26 cellular contexts compared by ENCODE assay signal in genomic region chr17:81163051-81163695, GRCh38. TPM values are rescaled to one million over a fixed set of nuclear protein-coding genes. Genes with fewer than 3 reads are reported as not detected.
DNase-seq lines count a peak whose midpoint lies in the region; TF ChIP-seq lines count a peak whose summit lies in the region.
"Had no signal": no experiment of that assay in that cellular context is flagged by ENCODE, and none has a peak within 500 bp of the region (broad histone marks: within the 10 kb centered on the region; RNA-seq: fewer than 3 reads in every experiment).

No MANE protein-coding gene starts in this region.

- TF ChIP-seq POLR2A in spleen (IDR thresholded peaks at IDR 0.05) (no peak), testis (IDR thresholded peaks at IDR 0.05) (no peak)

- TF ChIP-seq CTCF in glutamatergic neuron (IDR thresholded peaks at IDR 0.05; ENCODE audit: partially characterized antibody, unreplicated experiment) = no peak
- no peak for TF ChIP-seq CTCF in spleen (IDR thresholded peaks at IDR 0.05 in 8 of 11, conservative IDR thresholded peaks at IDR 0.05 in 3 of 11)
- TF ChIP-seq CTCF in testis (IDR thresholded peaks at IDR 0.05) = no peak

- no peaks in the 10 kb centered on the region for H3K36me3 Mint-ChIP-seq in glutamatergic neuron (ENCODE audit: unreplicated experiment)
- H3K36me3 Mint-ChIP-seq: CD8-positive, alpha-beta memory T cell had no signal

- no peaks in the 10 kb centered on the region for H3K27me3 Mint-ChIP-seq in glutamatergic neuron (ENCODE audit: unreplicated experiment)

- H3K27me3 ChIP-seq in BLaER1 (peaks cover 77% of the 10 kb centered on the region), SJCRH30 (no peaks in the 10 kb centered on the region), spleen (replicated peaks in 1 of 7) (peaks cover 0 to 84% (median 28%) of the 10 kb centered on the region in 7 donors), testis (no peaks in the 10 kb centered on the region)

- H3K9me3 ChIP-seq in BLaER1 = no peaks in the 10 kb centered on the region
- H3K9me3 ChIP-seq in SJCRH30 (replicated peaks) = no peaks in the 10 kb centered on the region
- no peaks in the 10 kb centered on the region for H3K9me3 ChIP-seq in spleen
- no peaks in the 10 kb centered on the region for H3K9me3 ChIP-seq in testis
- H3K9me3 ChIP-seq: HAP-1, Peyer's patch had no signal

- H3K27ac ChIP-seq in BLaER1 (no peak overlapping the region), SJCRH30 (peak overlapping the region; percentile 97; the same call in 1 of the 2 replicates), spleen (no peak overlapping the region), testis (no peak overlapping the region)
- H3K27ac ChIP-seq: C4-2B, HL-60, KMS-11, Peyer's patch, SJSA1 had no signal

- H3K9ac ChIP-seq in BLaER1 = no peak overlapping the region
- H3K9ac ChIP-seq: KMS-11 had no signal

- no peak overlapping the region for H3K4me3 ChIP-seq in BLaER1
- H3K4me3 ChIP-seq in SJCRH30 = no peak overlapping the region
- H3K4me3 ChIP-seq in spleen = no peak overlapping the region
- H3K4me3 ChIP-seq in testis = no peak overlapping the region
- H3K4me3 ChIP-seq: GM23338, HAP-1, Peyer's patch, SJSA1 had no signal

- no peak for DNase-seq in SJCRH30
- peak; percentile 13 for DNase-seq in glutamatergic neuron
- peak; percentile 72 for DNase-seq in spleen
- no peak for DNase-seq in testis
- DNase-seq in amniotic stem cell (lab: John Stamatoyannopoulos, UW) = no peak
- no peak for DNase-seq in NCI-H2196 (lab: John Stamatoyannopoulos, UW; ENCODE audit: unreplicated experiment)
- DNase-seq: ACHN; Calu3; CD8-positive, alpha-beta memory T cell; DMS153; NCI-H1092 treated with DMSO at 0.1 percent for 48 hours; NCI-H146; NCI-H2029; NCI-H524 treated with DMSO at 0.1 percent for 48 hours; NCI-H82; Peyer's patch had no signal

- H4K20me1 ChIP-seq in BLaER1 = peaks cover 19% of the 10 kb centered on the region

- WGBS in spleen, 5 donors = 86 to 94% (median 89%) methylated on average over 12 to 19 of the region's 19 CpGs
- WGBS in testis, 2 donors = 92 to 96% methylated on average over 7 to 17 of the region's 19 CpGs

- H3K4me3 Mint-ChIP-seq in glutamatergic neuron (ENCODE audit: unreplicated experiment) = no peak overlapping the region
- H3K4me3 Mint-ChIP-seq: CD8-positive, alpha-beta memory T cell; GM23338 had no signal

- H3K36me3 ChIP-seq in BLaER1 (no peaks in the 10 kb centered on the region), SJCRH30 (no peaks in the 10 kb centered on the region), spleen (no peaks in the 10 kb centered on the region), testis (ENCODE audit: low read depth, missing control alignments) (no peaks in the 10 kb centered on the region)
- H3K36me3 ChIP-seq: HAP-1, Peyer's patch, SJSA1 had no signal

- peaks cover 80% of the 10 kb centered on the region for H3K4me1 ChIP-seq in BLaER1
- peaks cover 28% of the 10 kb centered on the region for H3K4me1 ChIP-seq in SJCRH30
- peaks cover 11 to 61% (median 41%) of the 10 kb centered on the region in 6 donors for H3K4me1 ChIP-seq in spleen
- peaks cover 18% of the 10 kb centered on the region for H3K4me1 ChIP-seq in testis
- H3K4me1 ChIP-seq: SJSA1 had no signal

- peaks cover 9% of the 10 kb centered on the region for H3K4me1 Mint-ChIP-seq in glutamatergic neuron (ENCODE audit: low read depth, unreplicated experiment)

- intact Hi-C loops in spleen (cut with DNase I; ENCODE audit: low total_unique reads) (no loop called here), testis (cut with DNase I; ENCODE audit: low total_unique reads) (no loop called here)

- H3K9me3 Mint-ChIP-seq in glutamatergic neuron (ENCODE audit: unreplicated experiment) = peaks cover 2% of the 10 kb centered on the region
- H3K9me3 Mint-ChIP-seq: CD8-positive, alpha-beta memory T cell; GM23338 had no signal

- H3K4me2 ChIP-seq in BLaER1 = peak overlapping the region; percentile 90; the same call in 1 of the 2 replicates
- H3K4me2 ChIP-seq: GM23338, KMS-11 had no signal

- no peak overlapping the region for H3K27ac Mint-ChIP-seq in glutamatergic neuron (ENCODE audit: unreplicated experiment)
- H3K27ac Mint-ChIP-seq: CD8-positive, alpha-beta memory T cell; GM23338 had no signal

RNA-seq across cellular contexts. Expression of gene PVALEF, which starts 2.1 kb away (rescaled TPM):
- 0.43 and 0.61 TPM in 2 replicates for total RNA-seq in SJCRH30 (2014; rRNA removed; shearing (Covaris generic))
- total RNA-seq in glutamatergic neuron (ENCODE audit: unreplicated experiment) (0.29 TPM), spleen (not detected), testis (not detected)
- polyA plus RNA-seq in spleen (not detected), testis (ENCODE audit: insufficient read depth, low read depth, low replicate concordance) (not detected)
- total RNA-seq: Calu3; CD8-positive, alpha-beta memory T cell; G401; GM23338; HT-29; OCI-LY7; Peyer's patch; SJSA1 had no signal
- polyA plus RNA-seq: CD8-positive, alpha-beta memory T cell; GM23338 had no signal

RNA-seq across cellular contexts. Expression of gene AATK, which starts 2.8 kb away (rescaled TPM):
- 24.0 and 24.2 TPM in 2 replicates for total RNA-seq in SJCRH30 (2014; rRNA removed; shearing (Covaris generic))
- total RNA-seq in glutamatergic neuron (ENCODE audit: unreplicated experiment) (27.0 TPM), spleen (10 to 100 TPM; 10.9 to 69.5 (median 23.2) TPM), testis (1 to 10 TPM; 3.8 to 5.6 TPM)
- polyA plus RNA-seq in spleen (10 to 100 TPM in 1 of 3 donors, 1 to 10 TPM in 2; 2.5 to 17.4 (median 7.1) TPM), testis (ENCODE audit: insufficient read depth, low read depth, low replicate concordance) (3.5 TPM)
- total RNA-seq: Calu3 had no signal
- polyA plus RNA-seq: CD8-positive, alpha-beta memory T cell had no signal

RNA-seq across cellular contexts. Expression of gene CEP131, which starts 59.6 kb away (rescaled TPM):
- 31.5 and 33.0 TPM in 2 replicates for total RNA-seq in SJCRH30 (2014; rRNA removed; shearing (Covaris generic))
- total RNA-seq in glutamatergic neuron (ENCODE audit: unreplicated experiment) (35.1 TPM), spleen (10 to 100 TPM in 6 of 7 donors, 1 to 10 TPM in 1; 8.5 to 17.9 (median 12.0) TPM), testis (10 to 100 TPM; 42.9 to 48.7 TPM)
- polyA plus RNA-seq in spleen (10 to 100 TPM; 10.3 to 26.7 (median 20.5) TPM), testis (ENCODE audit: insufficient read depth, low read depth, low replicate concordance) (28.9 TPM)

Comparison
In these comparisons a context has a peak if more than half of its experiments do, and no peak if none do; other contexts are left out.
1. DNase-seq: peak in glutamatergic neuron (single experiment) and spleen (single experiment); none in SJCRH30 (0 of 2), testis (single experiment), amniotic stem cell (single experiment) and NCI-H2196 (single experiment).